In genomic region chr14:96345669-96346068, GRCh38 we compare ENCODE assay signal across 9 cellular contexts. TPM values are rescaled to one million over a fixed set of nuclear protein-coding genes. Genes with fewer than 3 reads are reported as not detected.
"Had no signal": no experiment of that assay in that cellular context is flagged by ENCODE, and none has a peak within 500 bp of the region (broad histone marks: within the 10 kb centered on the region; RNA-seq: fewer than 3 reads in every experiment).

No MANE protein-coding gene starts in this region.

- DNase-seq: GM23248, GOT3, H7, KG1 had no signal

- H3K9me3 ChIP-seq: HAP-1 had no signal

- ATAC-seq: HCT116 had no signal

- H3K27ac ChIP-seq: GM23248, HL-60 had no signal

- H3K36me3 ChIP-seq: HAP-1 had no signal

- H3K4me3 ChIP-seq: GM23248, HAP-1 had no signal

- H2AFZ ChIP-seq: GM23248 had no signal

- H3K9ac ChIP-seq: GM23248 had no signal

RNA-seq across cellular contexts. Expression of gene AK7, which starts 46.3 kb away (rescaled TPM):
- total RNA-seq: GM23248, HT1080 had no signal
- polyA plus RNA-seq: IgD-negative memory B cell had no signal
